Comparison of ENCODE assay signal across 7 cellular contexts in the genomic region with DNA sequence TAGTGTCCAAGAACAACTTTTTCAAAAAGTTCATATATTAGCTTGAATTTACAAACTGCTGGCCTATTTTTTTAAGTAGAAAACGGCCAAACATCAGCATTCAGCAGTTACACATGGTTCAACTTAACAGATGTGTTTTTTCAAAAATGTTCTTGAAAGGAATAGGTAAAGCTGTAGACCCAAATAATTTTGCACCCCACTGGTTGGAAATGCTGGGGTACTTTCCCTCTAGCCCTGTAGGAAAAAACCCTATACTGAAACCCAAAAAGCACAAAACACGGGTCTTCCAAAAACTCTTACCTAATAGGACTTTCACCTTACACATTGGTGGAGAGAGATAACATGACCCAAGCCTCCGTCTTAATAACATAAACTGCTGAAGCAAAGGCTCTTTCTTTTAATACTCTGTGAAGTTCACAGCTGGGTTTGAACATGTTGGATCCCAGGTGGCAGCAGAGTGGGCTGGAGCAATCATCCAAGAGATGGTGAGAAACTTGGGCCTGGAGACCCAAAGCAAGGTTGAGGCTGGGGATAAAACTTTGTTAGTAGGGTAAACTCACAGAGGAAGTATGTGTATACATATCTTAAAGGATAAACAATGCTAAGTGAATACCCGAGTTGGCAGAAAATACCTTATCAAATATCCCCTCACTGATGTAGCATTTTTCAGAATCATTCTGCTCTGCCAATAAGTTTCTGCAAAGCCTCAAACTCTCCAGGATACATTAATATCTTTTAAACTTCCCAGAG. TPM values are rescaled to one million over a fixed set of nuclear protein-coding genes. Genes with fewer than 3 reads are reported as not detected.
DNase-seq lines count a peak whose midpoint lies in the region; ATAC-seq and TF ChIP-seq lines count a peak whose summit lies in the region.

No MANE protein-coding gene starts in this region.

- H3K79me2 ChIP-seq in SU-DHL-6 (ENCODE audit: insufficient read depth, low read length), result peaks cover 67% of the 10 kb centered on the region

- DNase-seq in HCEC 1CT (peak; percentile 23), fibroblast of villous mesenchyme (ENCODE audit: low read depth) (peak; percentile 10), mesenteric fat pad (ENCODE audit: low spot score) (no peak), head of caudate nucleus (no peak)
- no peak for DNase-seq in stimulated activated effector memory CD8-positive, alpha-beta T cell treated with anti-CD3 and anti-CD28 coated beads, Interleukin-12 subunit alpha, Interleukin-12 subunit beta, amount 100 ng/mL, for 72 hours (ENCODE audit: low spot score in 2 of 2)

- no peaks in the 10 kb centered on the region for H3K9me2 ChIP-seq in SU-DHL-6 (replicated peaks; ENCODE audit: insufficient read depth, low read length)

- peak overlapping the region; percentile 96 for H3K27ac Mint-ChIP-seq in stimulated activated effector memory CD8-positive, alpha-beta T cell treated with anti-CD3 and anti-CD28 coated beads, Interleukin-12 subunit alpha, Interleukin-12 subunit beta, amount 100 ng/mL, for 72 hours

- peak overlapping the region; percentile 88 for H3K27ac ChIP-seq in SU-DHL-6 (ENCODE audit: low read depth, low read length)

- H3F3A ChIP-seq in SU-DHL-6 (ENCODE audit: insufficient read depth), result peaks cover 30% of the 10 kb centered on the region

- no peak for TF ChIP-seq CTCF in SU-DHL-6 (IDR thresholded peaks at IDR 0.05; ENCODE audit: insufficient read depth, low read length, poor library complexity, severe bottlenecking)
- TF ChIP-seq CTCF in fibroblast of villous mesenchyme (IDR thresholded peaks at IDR 0.05; ENCODE audit: insufficient read depth, low read depth, low read length), result no peak

- H3K36me3 ChIP-seq in SU-DHL-6 (ENCODE audit: low read length), result peaks cover 28% of the 10 kb centered on the region

- H3K9me3 ChIP-seq in SU-DHL-6 (ENCODE audit: insufficient read depth, low read length), result no peaks in the 10 kb centered on the region

- H3K36me3 Mint-ChIP-seq in stimulated activated effector memory CD8-positive, alpha-beta T cell treated with anti-CD3 and anti-CD28 coated beads, Interleukin-12 subunit alpha, Interleukin-12 subunit beta, amount 100 ng/mL, for 72 hours, result peaks cover 100% of the 10 kb centered on the region

- H3K27me3 ChIP-seq in SU-DHL-6 (ENCODE audit: low read length), result no peaks in the 10 kb centered on the region

- H2AFZ ChIP-seq in SU-DHL-6 (ENCODE audit: low read depth, low read length, severe bottlenecking), result no peak overlapping the region

- H3K9me3 Mint-ChIP-seq in stimulated activated effector memory CD8-positive, alpha-beta T cell treated with anti-CD3 and anti-CD28 coated beads, Interleukin-12 subunit alpha, Interleukin-12 subunit beta, amount 100 ng/mL, for 72 hours, result no peaks in the 10 kb centered on the region

- H4K20me1 ChIP-seq in SU-DHL-6 (ENCODE audit: low read depth, low read length), result peaks cover 8% of the 10 kb centered on the region; the same call in 1 of the 2 replicates

- ATAC-seq in stimulated activated effector memory CD8-positive, alpha-beta T cell treated with anti-CD3 and anti-CD28 coated beads, Interleukin-12 subunit alpha, Interleukin-12 subunit beta, amount 100 ng/mL, for 72 hours, result no peak
- ATAC-seq in GM19463 (IDR thresholded peaks at IDR 0.05; ENCODE audit: unreplicated experiment), result no peak

- H3K9ac ChIP-seq in SU-DHL-6 (ENCODE audit: low read length), result peak overlapping the region; percentile 86

- intact Hi-C loops in head of caudate nucleus (cut with DNase I), result no loop called here

- H3K4me3 Mint-ChIP-seq in stimulated activated effector memory CD8-positive, alpha-beta T cell treated with anti-CD3 and anti-CD28 coated beads, Interleukin-12 subunit alpha, Interleukin-12 subunit beta, amount 100 ng/mL, for 72 hours, result peak overlapping the region; percentile 93

- peaks cover 46% of the 10 kb centered on the region for H3K4me1 Mint-ChIP-seq in stimulated activated effector memory CD8-positive, alpha-beta T cell treated with anti-CD3 and anti-CD28 coated beads, Interleukin-12 subunit alpha, Interleukin-12 subunit beta, amount 100 ng/mL, for 72 hours

- H3K4me2 ChIP-seq in SU-DHL-6 (ENCODE audit: low read depth, low read length, poor library complexity, severe bottlenecking), result peak overlapping the region; percentile 93

- H3K4me3 ChIP-seq in SU-DHL-6 (ENCODE audit: insufficient read depth, low read length, poor library complexity, severe bottlenecking), result peak overlapping the region; percentile 90
- peak overlapping the region; percentile 84 for H3K4me3 ChIP-seq in fibroblast of villous mesenchyme (ENCODE audit: low read depth, low read length)

RNA-seq across cellular contexts. Expression of a gene that starts 0.6 kb away (rescaled TPM):
- total RNA-seq in fibroblast of villous mesenchyme, result 23.5 and 28.1 TPM in 2 replicates
- 6.5 TPM for total RNA-seq in mesenteric fat pad

RNA-seq across cellular contexts. Expression of a gene that starts 4.8 kb away (rescaled TPM):
- total RNA-seq in fibroblast of villous mesenchyme (69.6 and 80.7 TPM in 2 replicates), mesenteric fat pad (91.7 TPM)

Comparison
In these comparisons a context has a peak if more than half of its experiments do, and no peak if none do; other contexts are left out.
1. DNase-seq: peak in HCEC 1CT (single experiment) and fibroblast of villous mesenchyme (single experiment); none in stimulated activated effector memory CD8-positive, alpha-beta T cell treated with anti-CD3 and anti-CD28 coated beads, Interleukin-12 subunit alpha, Interleukin-12 subunit beta, amount 100 ng/mL, for 72 hours (0 of 2), mesenteric fat pad (single experiment) and head of caudate nucleus (0 of 42).